8 cellular contexts compared by ENCODE assay signal in the genomic region with DNA sequence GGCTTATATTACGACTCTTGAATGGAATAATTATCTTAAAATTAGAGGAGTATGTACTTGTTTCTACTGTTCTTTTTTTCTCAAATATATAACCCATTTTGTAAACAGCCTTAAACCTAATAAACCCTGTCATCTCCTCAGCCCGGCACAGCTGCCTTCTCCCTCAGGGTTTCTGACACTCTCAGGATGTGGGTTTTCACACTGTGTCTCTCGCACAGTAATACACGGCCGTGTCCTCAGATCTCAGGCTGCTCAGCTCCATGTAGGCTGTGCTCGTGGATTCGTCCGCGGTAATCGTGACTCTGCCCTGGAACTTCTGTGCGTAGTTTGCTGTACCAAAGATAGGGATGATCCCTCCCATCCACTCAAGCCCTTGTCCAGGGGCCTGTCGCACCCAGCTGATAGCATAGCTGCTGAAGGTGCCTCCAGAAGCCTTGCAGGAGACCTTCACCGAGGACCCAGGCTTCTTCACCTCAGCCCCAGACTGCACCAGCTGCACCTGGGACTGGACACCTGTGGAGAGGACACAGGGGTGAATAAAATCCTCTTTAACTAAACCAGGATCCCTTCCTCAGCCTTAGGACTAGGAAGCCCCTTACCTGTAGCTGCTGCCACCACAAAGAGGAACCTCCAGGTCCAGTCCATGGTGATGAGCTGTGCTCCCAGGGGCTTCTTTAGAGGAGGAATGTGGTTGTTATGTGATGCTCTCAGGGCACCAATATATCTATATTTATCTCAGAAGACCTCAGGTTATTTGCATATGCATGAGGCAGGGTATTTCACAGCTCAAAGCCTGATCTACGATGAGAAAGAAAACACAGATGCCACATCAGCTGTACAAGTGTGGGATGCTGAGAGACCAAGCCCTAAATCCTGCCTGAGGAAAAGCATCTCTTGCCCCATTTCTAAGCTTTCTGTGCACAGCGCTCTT.
A peak's percentile ranks its signal among the peaks of the same experiment; 100 is the strongest.
DNase-seq lines count a peak whose midpoint lies in the region; ATAC-seq, FAIRE-seq and TF ChIP-seq lines count a peak whose summit lies in the region.
"Not testable (repeated sequence)": the region's sequence is repeated elsewhere in the genome, so short reads cannot be mapped to it uniquely, and the experiment has no call there.

No MANE protein-coding gene starts in this region.

- H3K4me1 ChIP-seq in BLaER1, result peaks cover 31% of the 10 kb centered on the region
- H3K4me1 ChIP-seq in GM12878 (ENCODE audit: control insufficient read depth, insufficient read depth, low read length), result not testable (repeated sequence)

- H3K9me3 Mint-ChIP-seq in activated B cell treated with CpG ODN at 0.5 μM for 24 hours; stimulated activated effector memory CD8-positive, alpha-beta T cell treated with anti-CD3 and anti-CD28 coated beads, Interleukin-12 subunit alpha, Interleukin-12 subunit beta, amount 100 ng/mL, for 72 hours: not testable (repeated sequence)

- not testable (repeated sequence) for FAIRE-seq in GM12878 (lab: Jason Lieb, UNC)

- DNase-seq in activated B cell treated with CpG ODN at 0.5 μM for 24 hours; GM12878 (ENCODE audit: low read depth, low spot score); stimulated activated effector memory CD8-positive, alpha-beta T cell treated with anti-CD3 and anti-CD28 coated beads, Interleukin-12 subunit alpha, Interleukin-12 subunit beta, amount 100 ng/mL, for 72 hours (ENCODE audit: low spot score in 2 of 2): not testable (repeated sequence)
- DNase-seq in activated T-cell treated with anti-CD3 and anti-CD28 coated beads, Interleukin-2, amount 50 U/mL, for 1 hour, result peak; percentile 44

- not testable (repeated sequence) for H3K27me3 ChIP-seq in BLaER1; GM12878 (replicated peaks in 1 of 2; ENCODE audit: control insufficient read depth in 2 of 2, insufficient read depth in 2 of 2, low read length in 1 of 2)

- not testable (repeated sequence) for TF ChIP-seq RAD21 in GM12878 (IDR thresholded peaks at IDR 0.05; ENCODE audit: insufficient read depth, low read depth, low read length)

- ATAC-seq in GM18907 (IDR thresholded peaks at IDR 0.05; ENCODE audit: unreplicated experiment) (peak; percentile 42), HG02642 (IDR thresholded peaks at IDR 0.05; ENCODE audit: poor library complexity, unreplicated experiment) (peak; percentile 59), HG03521 (IDR thresholded peaks at IDR 0.05; ENCODE audit: unreplicated experiment) (peak; percentile 34), activated B cell treated with CpG ODN at 0.5 μM for 24 hours (ENCODE audit: low read depth) (peak; percentile 83), GM12878 (peak; percentile 66)
- peak; percentile 77 for ATAC-seq in stimulated activated effector memory CD8-positive, alpha-beta T cell treated with anti-CD3 and anti-CD28 coated beads, Interleukin-12 subunit alpha, Interleukin-12 subunit beta, amount 100 ng/mL, for 72 hours

- not testable (repeated sequence) for TF ChIP-seq CTCF in activated B cell treated with CpG ODN at 0.5 μM for 24 hours (IDR thresholded peaks at IDR 0.05); GM12878 (IDR thresholded peaks at IDR 0.05 in 2 of 3, conservative IDR thresholded peaks at IDR 0.05 in 1 of 3; ENCODE audit: control insufficient read depth in 2 of 3, extremely low read depth in 1 of 3, insufficient read depth in 1 of 3, low read depth in 3 of 3, low read length in 3 of 3)

- RAD21 ChIA-PET in GM12878 (lab: Charles Lee; ENCODE audit: unreplicated experiment), result not testable (repeated sequence)

- H3K9ac ChIP-seq in BLaER1; GM12878 (ENCODE audit: control insufficient read depth, insufficient read depth, low read length): not testable (repeated sequence)

- POLR2A ChIA-PET in activated B cell treated with CpG ODN at 0.5 μM for 24 hours (lab: Charles Lee); GM12878 (lab: Charles Lee): not testable (repeated sequence)

- H3K4me3 ChIP-seq in BLaER1, GM12878: not testable (repeated sequence)

- WGBS in GM12878 (ENCODE audit: insufficient coverage, insufficient replicate concordance, low lambda C conversion rate, missing lambda C conversion rate), result 4% methylated on average over 4 of the region's 15 CpGs

- 0 out of 2 replicates have a peak overlapping the region, but pooled peaks have one; percentile 56 for H3K4me2 ChIP-seq in BLaER1
- H3K4me2 ChIP-seq in GM12878 (ENCODE audit: control insufficient read depth, insufficient read depth), result not testable (repeated sequence)

- in situ Hi-C loops in GM12878 (cut with MboI), result not testable (repeated sequence)

- H4K20me1 ChIP-seq in BLaER1; GM12878 (ENCODE audit: control insufficient read depth, insufficient read depth): not testable (repeated sequence)

- TF ChIP-seq POLR2A in GM12878 (IDR thresholded peaks at IDR 0.05; ENCODE audit: low read depth, low read length), result not testable (repeated sequence)

- BruUV-seq in GM12878 (replicated peaks; lab: Mats Ljungman, UMichigan), result not testable (repeated sequence)

- H2AFZ ChIP-seq in GM12878 (ENCODE audit: control insufficient read depth, low read depth, low read length), result not testable (repeated sequence)

- H3K36me3 ChIP-seq in BLaER1; GM12878 (ENCODE audit: control insufficient read depth in 2 of 2, insufficient read depth in 2 of 2, low read length in 1 of 2): not testable (repeated sequence)

- not testable (repeated sequence) for H3K27ac ChIP-seq in BLaER1; GM12878 (ENCODE audit: control insufficient read depth, insufficient read depth)

- not testable (repeated sequence) for TF ChIP-seq EP300 in GM12878 (IDR thresholded peaks at IDR 0.05; ENCODE audit: borderline replicate concordance in 1 of 2, control insufficient read depth in 1 of 2, low read depth in 2 of 2, low read length in 2 of 2)

- CTCF ChIA-PET in activated B cell treated with CpG ODN at 0.5 μM for 24 hours (lab: Charles Lee), result not testable (repeated sequence)
- CTCF ChIA-PET in GM12878 (lab: Yijun Ruan, JAX), result interaction anchor here (1.3 to 1.4 kb wide), 2 partner anchors 68 to 70 kb away, joined by 3 to 6 read pairs; no protein-coding TSS in a partner anchor

- SMC1A ChIA-PET in GM12878 (lab: Charles Lee; ENCODE audit: uncharacterized antibody, unreplicated experiment), result interaction anchor here (1.0 kb wide), 1 partner anchor 49 kb away, joined by 5 read pairs; no protein-coding TSS in a partner anchor

- H3K79me2 ChIP-seq in GM12878 (ENCODE audit: control insufficient read depth, insufficient read depth, low read length), result not testable (repeated sequence)

- H3K4me3 Mint-ChIP-seq in activated B cell treated with CpG ODN at 0.5 μM for 24 hours; stimulated activated effector memory CD8-positive, alpha-beta T cell treated with anti-CD3 and anti-CD28 coated beads, Interleukin-12 subunit alpha, Interleukin-12 subunit beta, amount 100 ng/mL, for 72 hours: not testable (repeated sequence)

- not testable (repeated sequence) for H3K27me3 Mint-ChIP-seq in activated B cell treated with CpG ODN at 0.5 μM for 24 hours

- H3K4me1 Mint-ChIP-seq in activated B cell treated with CpG ODN at 0.5 μM for 24 hours, result peaks cover 21% of the 10 kb centered on the region
- H3K4me1 Mint-ChIP-seq in stimulated activated effector memory CD8-positive, alpha-beta T cell treated with anti-CD3 and anti-CD28 coated beads, Interleukin-12 subunit alpha, Interleukin-12 subunit beta, amount 100 ng/mL, for 72 hours, result peaks cover 27% of the 10 kb centered on the region

- not testable (repeated sequence) for H3K9me3 ChIP-seq in BLaER1; GM12878 (replicated peaks; ENCODE audit: control insufficient read depth, insufficient read depth, low read length)

- H3K27ac Mint-ChIP-seq in activated B cell treated with CpG ODN at 0.5 μM for 24 hours; stimulated activated effector memory CD8-positive, alpha-beta T cell treated with anti-CD3 and anti-CD28 coated beads, Interleukin-12 subunit alpha, Interleukin-12 subunit beta, amount 100 ng/mL, for 72 hours: not testable (repeated sequence)

- intact Hi-C loops in activated B cell treated with CpG ODN at 0.5 μM for 24 hours (cut with micrococcal nuclease); GM12878 (cut with micrococcal nuclease; ENCODE audit: unreplicated experiment): not testable (repeated sequence)

- H3K36me3 Mint-ChIP-seq in activated B cell treated with CpG ODN at 0.5 μM for 24 hours (ENCODE audit: low read depth); stimulated activated effector memory CD8-positive, alpha-beta T cell treated with anti-CD3 and anti-CD28 coated beads, Interleukin-12 subunit alpha, Interleukin-12 subunit beta, amount 100 ng/mL, for 72 hours: not testable (repeated sequence)

TF ChIP-seq in GM12878, 131 proteins besides CTCF, POLR2A, EP300 and RAD21:
- peak; percentile 72; the same call in 1 of the 3 replicates for TF ChIP-seq POU2F2 (IDR thresholded peaks at IDR 0.05; ENCODE audit: borderline replicate concordance, low read depth, low read length)
